Comparison of ENCODE assay signal across 29 cellular contexts in the genomic region with DNA sequence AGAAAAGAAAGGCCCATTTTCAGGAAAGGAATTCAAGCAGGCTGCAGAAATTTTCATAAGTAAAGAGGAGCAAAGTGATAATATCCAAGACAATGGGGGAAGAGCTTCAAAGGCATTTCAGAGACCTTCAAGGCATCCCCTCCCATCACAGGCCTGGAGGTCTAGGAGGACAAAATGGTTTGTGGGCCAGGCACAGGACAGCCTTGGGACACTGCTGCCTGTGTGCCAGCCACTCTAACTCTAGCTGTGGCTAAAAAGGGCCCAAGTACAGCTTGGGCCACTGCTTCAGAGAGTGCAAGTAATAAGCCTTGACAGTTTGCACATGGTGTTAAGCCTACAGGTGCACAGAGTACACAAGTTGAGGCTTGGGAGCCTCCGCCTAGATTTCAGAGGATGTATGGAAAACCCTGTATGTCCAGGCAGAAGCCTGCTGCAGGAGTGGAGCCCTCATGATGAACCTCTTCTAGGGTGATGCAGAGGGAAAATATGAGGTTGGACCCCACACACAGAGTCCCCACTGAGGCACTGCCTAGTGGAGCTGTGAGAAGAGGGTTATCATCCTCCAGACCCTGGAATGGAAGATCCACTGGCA.
"Had no signal": no experiment of that assay in that cellular context is flagged by ENCODE, and none has a peak within 500 bp of the region (broad histone marks: within the 10 kb centered on the region; RNA-seq: fewer than 3 reads in every experiment).

No MANE protein-coding gene starts in this region.

- H3K4me2 ChIP-seq: hepatocyte, smooth muscle cell had no signal

- H3K36me3 ChIP-seq: brain microvascular endothelial cell, gastroesophageal sphincter, tibial nerve had no signal

- DNase-seq: activated CD4-positive, alpha-beta memory T cell treated with anti-CD3 and anti-CD28 coated beads, Interleukin-2, amount 10 ng/mL, durations not matched to agents 7 days and 5 days; activated CD4-positive, alpha-beta T cell treated with anti-CD3 and anti-CD28 coated beads, Interleukin-2, amount 10 ng/mL, durations not matched to agents 7 days and 5 days; activated CD4-positive, CD25-positive, alpha-beta regulatory T cell treated with anti-CD3 and anti-CD28 coated beads, Interleukin-2, amount 50 U/mL, for 72 hours; activated CD8-positive, alpha-beta memory T cell treated with anti-CD3 and anti-CD28 coated beads, Interleukin-2, amount 50 U/mL, for 48 hours; activated gamma-delta T cell; activated naive CD4-positive, alpha-beta T cell treated with anti-CD3 and anti-CD28 coated beads, Interleukin-2, amount 50 U/mL, for 16 hours; activated T-cell treated with anti-CD3 and anti-CD28 coated beads, Interleukin-2, amount 50 U/mL, for 24 hours; amniotic stem cell; brain microvascular endothelial cell; effector memory CD8-positive, alpha-beta T cell; left cardiac atrium; left ventricle myocardium superior; midbrain; naive thymus-derived CD4-positive, alpha-beta T cell; occipital lobe; psoas muscle; stimulated activated CD4-positive, alpha-beta T cell treated with anti-CD3 and anti-CD28 coated beads, Interleukin-2, amount 100 ng/mL, for 24 hours; stimulated activated naive B cell treated with anti-CD40 and anti-IgM and Interleukin-4, amounts not matched to agents 10 μg/mL and 1 μg/mL and 100 μg/mL, for 72 hours; T1000 had no signal

- ATAC-seq: effector memory CD8-positive, alpha-beta T cell; gastroesophageal sphincter; left cardiac atrium; left ventricle myocardium superior; naive thymus-derived CD4-positive, alpha-beta T cell; psoas muscle; stimulated activated naive B cell treated with anti-CD40 and anti-IgM and Interleukin-4, amounts not matched to agents 10 μg/mL and 1 μg/mL and 100 μg/mL, for 72 hours had no signal

- H3K27me3 Mint-ChIP-seq: activated CD4-positive, alpha-beta memory T cell treated with anti-CD3 and anti-CD28 coated beads, Interleukin-2, amount 10 ng/mL, durations not matched to agents 7 days and 5 days had no signal

- H3K9ac ChIP-seq: parathyroid adenoma had no signal

- H3K27ac Mint-ChIP-seq: activated CD4-positive, alpha-beta memory T cell treated with anti-CD3 and anti-CD28 coated beads, Interleukin-2, amount 10 ng/mL, durations not matched to agents 7 days and 5 days; activated CD4-positive, alpha-beta T cell treated with anti-CD3 and anti-CD28 coated beads, Interleukin-2, amount 10 ng/mL, durations not matched to agents 7 days and 5 days; activated T-cell treated with anti-CD3 and anti-CD28 coated beads, Interleukin-2, amount 50 U/mL, for 24 hours; effector memory CD8-positive, alpha-beta T cell; naive thymus-derived CD4-positive, alpha-beta T cell; stimulated activated naive B cell treated with anti-CD40 and anti-IgM and Interleukin-4, amounts not matched to agents 10 μg/mL and 1 μg/mL and 100 μg/mL, for 72 hours had no signal

- H3K4me3 Mint-ChIP-seq: activated CD4-positive, alpha-beta memory T cell treated with anti-CD3 and anti-CD28 coated beads, Interleukin-2, amount 10 ng/mL, durations not matched to agents 7 days and 5 days; activated CD4-positive, alpha-beta T cell treated with anti-CD3 and anti-CD28 coated beads, Interleukin-2, amount 10 ng/mL, durations not matched to agents 7 days and 5 days; activated T-cell treated with anti-CD3 and anti-CD28 coated beads, Interleukin-2, amount 50 U/mL, for 24 hours; effector memory CD8-positive, alpha-beta T cell; naive thymus-derived CD4-positive, alpha-beta T cell; neural crest cell; stimulated activated naive B cell treated with anti-CD40 and anti-IgM and Interleukin-4, amounts not matched to agents 10 μg/mL and 1 μg/mL and 100 μg/mL, for 72 hours had no signal

- H3K4me1 ChIP-seq: gastroesophageal sphincter, parathyroid adenoma, psoas muscle, tibial nerve had no signal

- H3K4me1 Mint-ChIP-seq: activated CD4-positive, alpha-beta memory T cell treated with anti-CD3 and anti-CD28 coated beads, Interleukin-2, amount 10 ng/mL, durations not matched to agents 7 days and 5 days; activated CD4-positive, alpha-beta T cell treated with anti-CD3 and anti-CD28 coated beads, Interleukin-2, amount 10 ng/mL, durations not matched to agents 7 days and 5 days; naive thymus-derived CD4-positive, alpha-beta T cell; neural crest cell; stimulated activated naive B cell treated with anti-CD40 and anti-IgM and Interleukin-4, amounts not matched to agents 10 μg/mL and 1 μg/mL and 100 μg/mL, for 72 hours had no signal

- H3K27me3 ChIP-seq: brain microvascular endothelial cell, hepatocyte, tibial nerve had no signal

- H3K9me3 ChIP-seq: psoas muscle had no signal

- FAIRE-seq: astrocyte, endothelial cell of umbilical vein, keratinocyte had no signal

- H2AFZ ChIP-seq: hepatocyte, parathyroid adenoma had no signal

- H3K27ac ChIP-seq: brain microvascular endothelial cell, coronary artery, gastroesophageal sphincter, hepatocyte, parathyroid adenoma, psoas muscle, tibial nerve had no signal

- H3K4me3 ChIP-seq: coronary artery, gastroesophageal sphincter, hepatocyte, psoas muscle, smooth muscle cell, tibial nerve had no signal

- H3K79me2 ChIP-seq: hepatocyte, parathyroid adenoma had no signal
